ENCODE assay signal across 1 cellular context in the genomic region with DNA sequence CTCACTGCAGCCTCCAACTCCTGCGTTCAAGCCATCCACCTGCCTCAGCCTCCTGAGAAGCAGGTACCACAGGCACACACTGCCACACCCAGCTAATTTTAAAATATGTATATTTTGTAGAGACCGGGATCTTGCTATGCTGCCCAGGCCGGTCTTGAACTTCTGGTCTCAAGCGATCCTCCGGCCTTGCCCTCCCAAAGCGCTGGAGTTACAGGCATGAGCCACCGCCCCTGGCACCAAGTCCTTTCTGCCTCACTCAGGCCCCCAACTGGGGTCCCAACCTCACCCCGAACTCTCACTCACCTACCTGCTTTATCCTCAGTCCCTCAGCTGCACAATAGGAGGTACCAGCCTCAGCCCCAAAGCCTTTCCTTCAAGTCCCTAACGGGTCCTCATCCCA.
TF ChIP-seq lines count a peak whose summit lies in the region.

No MANE protein-coding gene starts in this region.

TF ChIP-seq in K562, 482 proteins besides CTCF, POLR2A, EP300 and RAD21:
- TF ChIP-seq PRMT5 (CRISPR knock-in tag; IDR thresholded peaks at IDR 0.05): no peak
- no peak for TF ChIP-seq U2AF1 (optimal IDR thresholded peaks at IDR 0.05; ENCODE audit: low read depth, low read length)
- TF ChIP-seq, protein P1, sequence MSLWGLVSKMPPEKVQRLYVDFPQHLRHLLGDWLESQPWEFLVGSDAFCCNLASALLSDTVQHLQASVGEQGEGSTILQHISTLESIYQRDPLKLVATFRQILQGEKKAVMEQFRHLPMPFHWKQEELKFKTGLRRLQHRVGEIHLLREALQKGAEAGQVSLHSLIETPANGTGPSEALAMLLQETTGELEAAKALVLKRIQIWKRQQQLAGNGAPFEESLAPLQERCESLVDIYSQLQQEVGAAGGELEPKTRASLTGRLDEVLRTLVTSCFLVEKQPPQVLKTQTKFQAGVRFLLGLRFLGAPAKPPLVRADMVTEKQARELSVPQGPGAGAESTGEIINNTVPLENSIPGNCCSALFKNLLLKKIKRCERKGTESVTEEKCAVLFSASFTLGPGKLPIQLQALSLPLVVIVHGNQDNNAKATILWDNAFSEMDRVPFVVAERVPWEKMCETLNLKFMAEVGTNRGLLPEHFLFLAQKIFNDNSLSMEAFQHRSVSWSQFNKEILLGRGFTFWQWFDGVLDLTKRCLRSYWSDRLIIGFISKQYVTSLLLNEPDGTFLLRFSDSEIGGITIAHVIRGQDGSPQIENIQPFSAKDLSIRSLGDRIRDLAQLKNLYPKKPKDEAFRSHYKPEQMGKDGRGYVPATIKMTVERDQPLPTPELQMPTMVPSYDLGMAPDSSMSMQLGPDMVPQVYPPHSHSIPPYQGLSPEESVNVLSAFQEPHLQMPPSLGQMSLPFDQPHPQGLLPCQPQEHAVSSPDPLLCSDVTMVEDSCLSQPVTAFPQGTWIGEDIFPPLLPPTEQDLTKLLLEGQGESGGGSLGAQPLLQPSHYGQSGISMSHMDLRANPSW (CRISPR knock-in tag; IDR thresholded peaks at IDR 0.05): no peak
- TF ChIP-seq PHF20 (IDR thresholded peaks at IDR 0.05; ENCODE audit: partially characterized antibody): no peak
- TF ChIP-seq, protein P2, sequence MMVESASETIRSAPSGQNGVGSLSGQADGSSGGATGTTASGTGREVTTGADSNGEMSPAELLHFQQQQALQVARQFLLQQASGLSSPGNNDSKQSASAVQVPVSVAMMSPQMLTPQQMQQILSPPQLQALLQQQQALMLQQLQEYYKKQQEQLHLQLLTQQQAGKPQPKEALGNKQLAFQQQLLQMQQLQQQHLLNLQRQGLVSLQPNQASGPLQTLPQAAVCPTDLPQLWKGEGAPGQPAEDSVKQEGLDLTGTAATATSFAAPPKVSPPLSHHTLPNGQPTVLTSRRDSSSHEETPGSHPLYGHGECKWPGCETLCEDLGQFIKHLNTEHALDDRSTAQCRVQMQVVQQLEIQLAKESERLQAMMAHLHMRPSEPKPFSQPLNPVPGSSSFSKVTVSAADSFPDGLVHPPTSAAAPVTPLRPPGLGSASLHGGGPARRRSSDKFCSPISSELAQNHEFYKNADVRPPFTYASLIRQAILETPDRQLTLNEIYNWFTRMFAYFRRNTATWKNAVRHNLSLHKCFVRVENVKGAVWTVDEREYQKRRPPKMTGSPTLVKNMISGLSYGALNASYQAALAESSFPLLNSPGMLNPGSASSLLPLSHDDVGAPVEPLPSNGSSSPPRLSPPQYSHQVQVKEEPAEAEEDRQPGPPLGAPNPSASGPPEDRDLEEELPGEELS (CRISPR knock-in tag; IDR thresholded peaks at IDR 0.05; ENCODE audit: borderline replicate concordance): no peak
- no peak for TF ChIP-seq RAD51 (IDR thresholded peaks at IDR 0.05; ENCODE audit: borderline replicate concordance, low read depth)
- TF ChIP-seq ZNF121 (CRISPR knock-in tag; conservative IDR thresholded peaks at IDR 0.05): peak; percentile 36; the same call in 1 of the 2 replicates
- TF ChIP-seq NFE2 (IDR thresholded peaks at IDR 0.05; ENCODE audit: low read depth): no peak
- no peak for TF ChIP-seq ATF1 (CRISPR knock-in tag; IDR thresholded peaks at IDR 0.05)
- no peak for TF ChIP-seq ATF1 (tag; IDR thresholded peaks at IDR 0.05)
